In genomic region chr21:38807481-38807880, GRCh38 we compare ENCODE assay signal across 9 cellular contexts. TPM values are rescaled to one million over a fixed set of nuclear protein-coding genes. Genes with fewer than 3 reads are reported as not detected.
DNase-seq lines count a peak whose midpoint lies in the region; ATAC-seq and TF ChIP-seq lines count a peak whose summit lies in the region.
"Had no signal": no experiment of that assay in that cellular context is flagged by ENCODE, and none has a peak within 500 bp of the region (broad histone marks: within the 10 kb centered on the region; RNA-seq: fewer than 3 reads in every experiment).

No MANE protein-coding gene starts in this region.

- peaks cover 22% of the 10 kb centered on the region for H4K20me1 ChIP-seq in neural progenitor cell (ENCODE audit: low read depth)

- H3K27ac ChIP-seq in ectodermal cell (ENCODE audit: insufficient read depth, low read depth, low read length, poor library complexity, severe bottlenecking) (no peak overlapping the region), neural progenitor cell (peak overlapping the region; percentile 82)

- CTCF ChIA-PET in Caco-2 (lab: Charles Lee), result interaction anchor here (0.7 to 1.2 kb wide), 4 partner anchors 89 to 329 kb away, joined by 3 to 16 read pairs (median 8); no protein-coding TSS in a partner anchor

- peaks cover 30% of the 10 kb centered on the region for H3F3A ChIP-seq in neural progenitor cell (ENCODE audit: low read depth)

- H3K36me3 ChIP-seq in Caco-2 (ENCODE audit: control insufficient read depth, insufficient read depth, low read length) (peaks cover 3% of the 10 kb centered on the region), ectodermal cell (ENCODE audit: control insufficient read depth, insufficient read depth, low read length) (no peaks in the 10 kb centered on the region), neural progenitor cell (no peaks in the 10 kb centered on the region)

- H3K36me3 Mint-ChIP-seq in Caco-2 (ENCODE audit: insufficient read depth, unreplicated experiment), result peaks cover 41% of the 10 kb centered on the region
- peaks cover 12% of the 10 kb centered on the region for H3K36me3 Mint-ChIP-seq in neural progenitor cell

- H3K27me3 ChIP-seq in Caco-2 (replicated peaks; ENCODE audit: control insufficient read depth, insufficient read depth, low read length) (no peaks in the 10 kb centered on the region), ectodermal cell (ENCODE audit: control insufficient read depth, insufficient read depth, low read length, poor library complexity, severe bottlenecking) (peaks cover 28% of the 10 kb centered on the region), neural progenitor cell (peaks cover 9% of the 10 kb centered on the region)

- peak overlapping the region; percentile 86 for H3K4me3 ChIP-seq in Caco-2 (ENCODE audit: low read depth, low read length)
- H3K4me3 ChIP-seq in ectodermal cell (ENCODE audit: insufficient read depth, low read depth, low read length), result peak overlapping the region; percentile 78
- H3K4me3 ChIP-seq in neural progenitor cell, result peak overlapping the region; percentile 92

- no peak for TF ChIP-seq POLR2A in GM18505 (IDR thresholded peaks at IDR 0.05; ENCODE audit: borderline replicate concordance, extremely low read depth, insufficient read depth, insufficient read length)

- H3K4me1 Mint-ChIP-seq in Caco-2 (ENCODE audit: low read depth, unreplicated experiment) (peaks cover 23% of the 10 kb centered on the region), neural progenitor cell (peaks cover 20% of the 10 kb centered on the region)

- H3K9ac ChIP-seq in neural progenitor cell, result no peak overlapping the region

- TSS peak; percentile 36 for BruUV-seq in Caco-2 (replicated peaks; lab: Mats Ljungman, UMichigan)

- no peak for TF ChIP-seq CTCF in Caco-2 (IDR thresholded peaks at IDR 0.05; ENCODE audit: insufficient read depth in 1 of 2, low read depth in 1 of 2, low read length in 1 of 2, severe bottlenecking in 1 of 2, unreplicated experiment in 1 of 2)
- TF ChIP-seq CTCF in neural progenitor cell (IDR thresholded peaks at IDR 0.05), result no peak

- H3K9me3 Mint-ChIP-seq in Caco-2 (ENCODE audit: unreplicated experiment), result no peaks in the 10 kb centered on the region
- no peaks in the 10 kb centered on the region for H3K9me3 Mint-ChIP-seq in neural progenitor cell

- no peak for DNase-seq in Caco-2
- DNase-seq in NCI-H2227 treated with DMSO at 0.1 percent for 48 hours (lab: John Stamatoyannopoulos, UW), result peak; percentile 83
- DNase-seq in neural progenitor cell (ENCODE audit: low spot score), result peak; percentile 67
- no peak for DNase-seq in KG1 (lab: John Stamatoyannopoulos, UW)
- DNase-seq in NCI-H524 treated with DMSO at 0.1 percent for 48 hours (lab: John Stamatoyannopoulos, UW), result no peak
- DNase-seq: GOT3 had no signal

- intact Hi-C loops in Caco-2 (cut with micrococcal nuclease; ENCODE audit: unreplicated experiment), result loop anchor here (2.0 to 10.0 kb wide), 2 partner anchors 13 to 107 kb away; no protein-coding TSS in a partner anchor

- no peak overlapping the region for H2AFZ ChIP-seq in neural progenitor cell (replicated peaks)

- POLR2A ChIA-PET in Caco-2 (lab: Charles Lee), result interaction anchor here (0.9 kb wide), 1 partner anchor 12 kb away, joined by 3 read pairs; no protein-coding TSS in a partner anchor

- H3K9me3 ChIP-seq in Caco-2 (no peaks in the 10 kb centered on the region), ectodermal cell (ENCODE audit: control insufficient read depth, low read length) (no peaks in the 10 kb centered on the region), neural progenitor cell (ENCODE audit: low read depth) (no peaks in the 10 kb centered on the region)

- peaks cover 61% of the 10 kb centered on the region for H3K79me2 ChIP-seq in neural progenitor cell (ENCODE audit: low read depth)

- H3K4me2 ChIP-seq in neural progenitor cell, result peak overlapping the region; percentile 92

- H3K4me3 Mint-ChIP-seq in Caco-2 (ENCODE audit: unreplicated experiment) (peak overlapping the region; percentile 83), neural progenitor cell (peak overlapping the region; percentile 91)

- H3K27me3 Mint-ChIP-seq in Caco-2 (ENCODE audit: insufficient read depth, unreplicated experiment), result no peaks in the 10 kb centered on the region
- peaks cover 6% of the 10 kb centered on the region for H3K27me3 Mint-ChIP-seq in neural progenitor cell (ENCODE audit: insufficient read depth, low read depth)

- H3K27ac Mint-ChIP-seq in Caco-2 (ENCODE audit: unreplicated experiment), result no peak overlapping the region
- no peak overlapping the region for H3K27ac Mint-ChIP-seq in neural progenitor cell

- peaks cover 21% of the 10 kb centered on the region for H3K4me1 ChIP-seq in Caco-2
- peaks cover 13% of the 10 kb centered on the region for H3K4me1 ChIP-seq in ectodermal cell (ENCODE audit: control insufficient read depth, insufficient read depth, low read length)
- peaks cover 33% of the 10 kb centered on the region for H3K4me1 ChIP-seq in neural progenitor cell

- WGBS in ectodermal cell, 2 experiments, result 52% methylated on average over 1 of the region's 1 CpG

- ATAC-seq in GM18505 (IDR thresholded peaks at IDR 0.05; ENCODE audit: unreplicated experiment), result no peak
- no peak for ATAC-seq in GM19463 (IDR thresholded peaks at IDR 0.05; ENCODE audit: unreplicated experiment)

RNA-seq across cellular contexts. Expression of gene ETS2, which starts 1.8 kb away (rescaled TPM):
- 20.4 and 26.9 TPM in 2 replicates for total RNA-seq in Caco-2 (2022)
- 19.0 TPM for polyA plus RNA-seq in ectodermal cell (2013, experiment 1 of 4)
- 17.2 TPM for polyA plus RNA-seq in ectodermal cell (2013, experiment 2 of 4)
- 11.9 TPM for polyA plus RNA-seq in ectodermal cell (2013, experiment 3 of 4)
- polyA plus RNA-seq in ectodermal cell (2013, experiment 4 of 4), result 10.9 TPM
- total RNA-seq in neural progenitor cell (ENCODE audit: low replicate concordance), result 18.8 and 22.4 TPM in 2 replicates

Comparison
In these comparisons a context has a peak if more than half of its experiments do, and no peak if none do; other contexts are left out.
1. DNase-seq: peak in NCI-H2227 treated with DMSO at 0.1 percent for 48 hours (single experiment) and neural progenitor cell (single experiment); none in Caco-2 (0 of 2), KG1 (single experiment) and NCI-H524 treated with DMSO at 0.1 percent for 48 hours (single experiment).
2. Peak in every context shown above with its lines, with median percentiles within 50 percentile points of each other: H3K4me3 ChIP-seq.